In genomic region chr4:21011106-21011505, GRCh38 we compare ENCODE assay signal across 15 cellular contexts.
DNase-seq lines count a peak whose midpoint lies in the region; ATAC-seq and TF ChIP-seq lines count a peak whose summit lies in the region.
"Had no signal": no experiment of that assay in that cellular context is flagged by ENCODE, and none has a peak within 500 bp of the region (broad histone marks: within the 10 kb centered on the region; RNA-seq: fewer than 3 reads in every experiment).

No MANE protein-coding gene starts in this region.

- no peak for ATAC-seq in esophagus mucosa
- ATAC-seq in HG02884 (IDR thresholded peaks at IDR 0.05; ENCODE audit: unreplicated experiment), result no peak
- no peak for ATAC-seq in HG02588 (IDR thresholded peaks at IDR 0.05; ENCODE audit: unreplicated experiment)
- no peak for ATAC-seq in HG02840 (IDR thresholded peaks at IDR 0.05; ENCODE audit: low FRiP score, unreplicated experiment)
- ATAC-seq: CD8-positive, alpha-beta T cell; HepG2 had no signal

- no peak overlapping the region for H3K4me3 ChIP-seq in epithelial cell of proximal tubule (ENCODE audit: low read depth, low read length)
- H3K4me3 ChIP-seq: BLaER1 treated with 17β-estradiol and CSF1 and Interleukin-3, amounts not matched to agents 10 nM and 100 nM had no signal

- peak; percentile 46 for DNase-seq in HT1080 (ENCODE audit: low read depth)
- peak; percentile 6 for DNase-seq in astrocyte of the hippocampus (ENCODE audit: low read depth, low spot score)
- peak; percentile 49 for DNase-seq in epithelial cell of proximal tubule (ENCODE audit: low read depth)
- peak; percentile 4 for DNase-seq in pulmonary artery endothelial cell (ENCODE audit: low read depth, low spot score)
- DNase-seq: Calu3; CD8-positive, alpha-beta T cell; DMS79 treated with DMSO at 0.1 percent for 48 hours; GF-D8; H9 had no signal

- TF ChIP-seq CTCF in epithelial cell of proximal tubule (conservative IDR thresholded peaks at IDR 0.05; ENCODE audit: low read depth, low read length), result no peak
